Comparison of ENCODE assay signal across 13 cellular contexts in the genomic region with DNA sequence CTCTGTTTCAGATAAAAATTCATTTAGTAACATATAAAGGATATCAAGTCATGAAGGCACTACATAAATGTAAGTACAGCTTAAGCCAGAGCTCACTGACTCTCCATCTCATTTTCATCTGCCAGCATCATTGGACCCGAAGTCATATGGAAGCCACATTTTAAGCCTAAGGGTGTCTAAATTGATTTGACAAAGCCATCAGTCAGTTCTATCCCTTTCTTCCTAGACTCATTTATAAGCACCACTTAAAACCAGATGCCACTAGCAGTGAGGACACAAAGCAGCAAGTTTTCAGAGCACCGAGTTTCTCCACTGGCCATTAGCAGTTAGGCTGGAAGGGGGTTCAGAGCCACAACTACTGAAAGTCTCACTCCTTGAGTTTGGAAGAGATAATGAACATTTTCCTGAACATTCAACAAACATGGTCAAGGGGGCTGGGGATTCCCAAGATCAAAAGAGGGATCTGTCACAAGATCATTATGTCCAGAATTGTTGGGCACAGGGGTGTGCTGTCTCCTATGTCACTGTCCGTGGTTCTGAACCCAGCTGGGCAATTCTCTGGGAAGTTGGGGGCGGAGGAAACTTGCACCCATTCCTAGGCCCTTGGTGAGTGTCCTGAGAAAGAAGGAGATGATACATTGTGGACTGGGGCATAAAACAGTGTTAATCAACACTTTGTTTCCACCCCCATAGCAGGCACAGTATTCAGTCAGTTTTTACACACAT.
DNase-seq lines count a peak whose midpoint lies in the region; FAIRE-seq lines count a peak whose summit lies in the region.
"Had no signal": no experiment of that assay in that cellular context is flagged by ENCODE, and none has a peak within 500 bp of the region (broad histone marks: within the 10 kb centered on the region; RNA-seq: fewer than 3 reads in every experiment).

No MANE protein-coding gene starts in this region.

- FAIRE-seq in HTR-8/SVneo (lab: Jason Lieb, UNC): no peak

- DNase-seq in AG20443 (ENCODE audit: low spot score) (peak; percentile 39), HTR-8/SVneo (ENCODE audit: insufficient read length, low spot score) (peak; percentile 13), astrocyte of the hippocampus (ENCODE audit: low read depth, low spot score) (peak; percentile 53), islet precursor cell (peak; percentile 78), NOMO-1 treated with dmso at 0.1 percent for 144 hours (lab: John Stamatoyannopoulos, UW; ENCODE audit: unreplicated experiment) (no peak), germinal center (ENCODE audit: low spot score) (no peak), C1 segment of cervical spinal cord (lab: John Stamatoyannopoulos, UW) (no peak)
- DNase-seq in stimulated activated CD4-positive, alpha-beta T cell treated with anti-CD3 and anti-CD28 coated beads, Interleukin-15, amount 100 ng/mL, for 24 hours: no peak
- DNase-seq: activated CD4-positive, alpha-beta memory T cell treated with anti-CD3 and anti-CD28 coated beads for 36 hours; activated naive CD4-positive, alpha-beta T cell treated with anti-CD3 and anti-CD28 coated beads, Interleukin-2, amount 10 ng/mL, durations not matched to agents 7 days and 5 days; NCI-H146; stomach; T-helper 2 cell had no signal

Comparison
In these comparisons a context has a peak if more than half of its experiments do, and no peak if none do; other contexts are left out.
1. DNase-seq: peak in AG20443 (single experiment), HTR-8/SVneo (single experiment), astrocyte of the hippocampus (single experiment) and islet precursor cell (single experiment); none in NOMO-1 treated with dmso at 0.1 percent for 144 hours (single experiment), stimulated activated CD4-positive, alpha-beta T cell treated with anti-CD3 and anti-CD28 coated beads, Interleukin-15, amount 100 ng/mL, for 24 hours (single experiment), germinal center (single experiment) and C1 segment of cervical spinal cord (0 of 14).